9 cellular contexts compared by ENCODE assay signal in genomic region chr1:68916227-68916853, GRCh38.
DNase-seq lines count a peak whose midpoint lies in the region; ATAC-seq, FAIRE-seq and TF ChIP-seq lines count a peak whose summit lies in the region.
"Had no signal": no experiment of that assay in that cellular context is flagged by ENCODE, and none has a peak within 500 bp of the region (broad histone marks: within the 10 kb centered on the region; RNA-seq: fewer than 3 reads in every experiment).

No MANE protein-coding gene starts in this region.

- no peaks in the 10 kb centered on the region for H4K20me1 ChIP-seq in SK-N-SH (ENCODE audit: insufficient read depth)
- no peaks in the 10 kb centered on the region for H4K20me1 ChIP-seq in mammary epithelial cell (ENCODE audit: insufficient read depth, low read length)

- H3K27me3 ChIP-seq in SK-N-SH (ENCODE audit: insufficient read depth): no peaks in the 10 kb centered on the region
- H3K27me3 ChIP-seq in mammary epithelial cell (ENCODE audit: insufficient read depth, low read length): no peaks in the 10 kb centered on the region
- H3K27me3 ChIP-seq in left lung: no peaks in the 10 kb centered on the region

- no peak overlapping the region for H3K4me2 ChIP-seq in SK-N-SH
- H3K4me2 ChIP-seq in mammary epithelial cell (ENCODE audit: insufficient read depth, low read depth, low read length): no peak overlapping the region

- H3K27me3 Mint-ChIP-seq in stimulated activated naive B cell treated with anti-CD40 and anti-IgM and Interleukin-4, amounts not matched to agents 10 μg/mL and 1 μg/mL and 100 μg/mL, for 72 hours: no peaks in the 10 kb centered on the region

- in situ Hi-C loops in mammary epithelial cell (cut with MboI; ENCODE audit: low sequenced_read_pairs in 2 of 2): no loop called here

- dilution Hi-C loops in mammary epithelial cell (cut with HindIII; ENCODE audit: low sequenced_read_pairs): no loop called here

- H3K36me3 Mint-ChIP-seq in stimulated activated naive B cell treated with anti-CD40 and anti-IgM and Interleukin-4, amounts not matched to agents 10 μg/mL and 1 μg/mL and 100 μg/mL, for 72 hours: no peaks in the 10 kb centered on the region

- H3K36me3 ChIP-seq in SK-N-SH (replicated peaks in 1 of 2; ENCODE audit: control insufficient read depth in 1 of 2, insufficient read depth in 2 of 2, low read length in 1 of 2) (no peaks in the 10 kb centered on the region), mammary epithelial cell (ENCODE audit: insufficient read depth, low read length) (no peaks in the 10 kb centered on the region), left lung (no peaks in the 10 kb centered on the region)

- no peaks in the 10 kb centered on the region for H3F3A ChIP-seq in SK-N-SH (replicated peaks; ENCODE audit: insufficient read depth)

- no peak overlapping the region for H3K4me3 ChIP-seq in SK-N-SH (ENCODE audit: low read depth in 2 of 2, low read length in 1 of 2)
- no peak overlapping the region for H3K4me3 ChIP-seq in mammary epithelial cell (replicated peaks in 1 of 3; ENCODE audit: insufficient read depth in 1 of 3, low read depth in 2 of 3, low read length in 3 of 3)
- no peak overlapping the region for H3K4me3 ChIP-seq in left lung

- H3K79me2 ChIP-seq in SK-N-SH (ENCODE audit: insufficient read depth) (no peaks in the 10 kb centered on the region), mammary epithelial cell (ENCODE audit: insufficient read depth, low read length) (no peaks in the 10 kb centered on the region)

- ATAC-seq in SK-N-SH treated with all-trans-retinoic acid at 6 μM for 48 hours (no peak), left lung (peak; percentile 84), GM21619 (IDR thresholded peaks at IDR 0.05; ENCODE audit: unreplicated experiment) (no peak)
- ATAC-seq in stimulated activated naive B cell treated with anti-CD40 and anti-IgM and Interleukin-4, amounts not matched to agents 10 μg/mL and 1 μg/mL and 100 μg/mL, for 72 hours (replicated peaks): no peak

- no peak for TF ChIP-seq RAD21 in SK-N-SH (IDR thresholded peaks at IDR 0.05; ENCODE audit: low read length)

- intact Hi-C loops in mammary epithelial cell (cut with micrococcal nuclease): no loop called here
- intact Hi-C loops in left lung (cut with DNase I): no loop called here

- H3K9me3 ChIP-seq in SK-N-SH (no peaks in the 10 kb centered on the region), mammary epithelial cell (replicated peaks; ENCODE audit: insufficient read depth, low read length) (no peaks in the 10 kb centered on the region), left lung (no peaks in the 10 kb centered on the region)

- no peak for TF ChIP-seq EP300 in SK-N-SH (IDR thresholded peaks at IDR 0.05; ENCODE audit: borderline replicate concordance in 1 of 2, low read depth in 1 of 2, low read length in 1 of 2)

- no peak overlapping the region for H3K4me3 Mint-ChIP-seq in stimulated activated naive B cell treated with anti-CD40 and anti-IgM and Interleukin-4, amounts not matched to agents 10 μg/mL and 1 μg/mL and 100 μg/mL, for 72 hours

- 34% methylated on average over 4 of the region's 4 CpGs for WGBS in SK-N-SH (ENCODE audit: low lambda C conversion rate)
- 63% methylated on average over 4 of the region's 4 CpGs for WGBS in mammary epithelial cell (ENCODE audit: low coverage, missing lambda C conversion rate)

- DNase-seq in SK-N-SH: no peak
- peak; percentile 1 for DNase-seq in mammary epithelial cell
- DNase-seq in left lung: no peak
- peak; percentile 46 for DNase-seq in urothelium cell line (ENCODE audit: low spot score)
- no peak for DNase-seq in stimulated activated naive B cell treated with anti-CD40 and anti-IgM and Interleukin-4, amounts not matched to agents 10 μg/mL and 1 μg/mL and 100 μg/mL, for 72 hours
- DNase-seq in SIG-M5 treated with dmso at 0.1 percent for 504 hours (lab: John Stamatoyannopoulos, UW; ENCODE audit: unreplicated experiment): no peak

- H3K27ac Mint-ChIP-seq in stimulated activated naive B cell treated with anti-CD40 and anti-IgM and Interleukin-4, amounts not matched to agents 10 μg/mL and 1 μg/mL and 100 μg/mL, for 72 hours: no peak overlapping the region

- H3K9me2 ChIP-seq in SK-N-SH: no peaks in the 10 kb centered on the region

- no TSS peak for BruUV-seq in mammary epithelial cell (replicated peaks; lab: Mats Ljungman, UMichigan)

- no peaks in the 10 kb centered on the region for H3K4me1 Mint-ChIP-seq in stimulated activated naive B cell treated with anti-CD40 and anti-IgM and Interleukin-4, amounts not matched to agents 10 μg/mL and 1 μg/mL and 100 μg/mL, for 72 hours

- H3K27ac ChIP-seq in SK-N-SH (ENCODE audit: low read depth in 2 of 2, low read length in 1 of 2) (no peak overlapping the region), mammary epithelial cell (ENCODE audit: insufficient read depth, low read depth, low read length) (no peak overlapping the region), left lung (peak overlapping the region in 1 of 2 donors; percentile 21)

- no peak for FAIRE-seq in urothelium cell line (lab: Jason Lieb, UNC)
- FAIRE-seq: HTR-8/SVneo had no signal

- TF ChIP-seq CTCF in SK-N-SH (IDR thresholded peaks at IDR 0.05) (no peak), mammary epithelial cell (conservative IDR thresholded peaks at IDR 0.05 in 1 of 2, IDR thresholded peaks at IDR 0.05 in 1 of 2; ENCODE audit: extremely low read depth in 1 of 2, insufficient read depth in 1 of 2, low read depth in 1 of 2, low read length in 2 of 2) (no peak), left lung (IDR thresholded peaks at IDR 0.05) (no peak)

- H2AFZ ChIP-seq in SK-N-SH (ENCODE audit: low read depth) (no peak overlapping the region), mammary epithelial cell (ENCODE audit: low read depth, low read length) (no peak overlapping the region)

- H3K9me3 Mint-ChIP-seq in stimulated activated naive B cell treated with anti-CD40 and anti-IgM and Interleukin-4, amounts not matched to agents 10 μg/mL and 1 μg/mL and 100 μg/mL, for 72 hours: peaks cover 4 to 10% of the 10 kb centered on the region in 2 donors

- H3K4me1 ChIP-seq in SK-N-SH (ENCODE audit: control insufficient read depth in 1 of 2, insufficient read depth in 2 of 2, low read depth in 1 of 2, low read length in 1 of 2): no peaks in the 10 kb centered on the region
- H3K4me1 ChIP-seq in mammary epithelial cell (ENCODE audit: insufficient read depth, low read length): no peaks in the 10 kb centered on the region
- no peaks in the 10 kb centered on the region for H3K4me1 ChIP-seq in left lung

- POLR2A ChIA-PET in SK-N-SH (lab: Yijun Ruan, JAX): no interaction called here

- H3K9ac ChIP-seq in SK-N-SH (no peak overlapping the region), mammary epithelial cell (ENCODE audit: insufficient read depth, low read length) (no peak overlapping the region)

- CTCF ChIA-PET in SK-N-SH (lab: Yijun Ruan, JAX) (no interaction called here), mammary epithelial cell (lab: Charles Lee; ENCODE audit: low non-redundant PET) (no interaction called here)

TF ChIP-seq in SK-N-SH treated with all-trans-retinoic acid at 6 μM for 48 hours, 23 proteins besides CTCF, POLR2A, EP300 and RAD21:
- no peak for TF ChIP-seq POU6F1 (CRISPR knock-in tag; IDR thresholded peaks at IDR 0.05; ENCODE audit: borderline replicate concordance, low read depth)
- peak; percentile 78 for TF ChIP-seq ISL1 (CRISPR knock-in tag; IDR thresholded peaks at IDR 0.05)
- 0 out of 2 replicates have a peak, but pooled peaks have one; percentile 35 for TF ChIP-seq CSDC2 (CRISPR knock-in tag; IDR thresholded peaks at IDR 0.05)

TF ChIP-seq in SK-N-SH, 30 proteins besides CTCF, POLR2A, EP300 and RAD21 (continues in another document):
- TF ChIP-seq PBX3 (IDR thresholded peaks at IDR 0.05) (no peak), SMC3 (IDR thresholded peaks at IDR 0.05; ENCODE audit: low read depth, low read length) (no peak), RXRA (IDR thresholded peaks at IDR 0.05; ENCODE audit: borderline replicate concordance, low read depth) (no peak), MXI1 (IDR thresholded peaks at IDR 0.05; ENCODE audit: low read depth, low read length) (no peak), NRF1 (IDR thresholded peaks at IDR 0.05; ENCODE audit: low read depth, low read length) (no peak), YY1 (IDR thresholded peaks at IDR 0.05; ENCODE audit: low read depth) (no peak), EZH2phosphoT487 (IDR thresholded peaks at IDR 0.05; ENCODE audit: borderline replicate concordance, low read depth) (no peak), TCF12 (IDR thresholded peaks at IDR 0.05) (no peak), FOXM1 (IDR thresholded peaks at IDR 0.05; ENCODE audit: low read depth) (no peak), USF1 (IDR thresholded peaks at IDR 0.05; ENCODE audit: borderline replicate concordance, low read depth) (no peak), USF2 (IDR thresholded peaks at IDR 0.05; ENCODE audit: borderline replicate concordance, low read depth, low read length) (no peak), JUND (IDR thresholded peaks at IDR 0.05) (no peak), MAX (IDR thresholded peaks at IDR 0.05; ENCODE audit: low read depth) (no peak)

Comparison
In these comparisons a context has a peak if more than half of its experiments do, and no peak if none do; other contexts are left out.
1. DNase-seq: peak in mammary epithelial cell (single experiment) and urothelium cell line (single experiment); none in SK-N-SH (single experiment), left lung (0 of 2), stimulated activated naive B cell treated with anti-CD40 and anti-IgM and Interleukin-4, amounts not matched to agents 10 μg/mL and 1 μg/mL and 100 μg/mL, for 72 hours (single experiment) and SIG-M5 treated with dmso at 0.1 percent for 504 hours (single experiment).